Comparison of ENCODE assay signal across 11 cellular contexts in genomic region chr6:108174371-108175175, GRCh38. TPM values are rescaled to one million over a fixed set of nuclear protein-coding genes. Genes with fewer than 3 reads are reported as not detected.
DNase-seq lines count a peak whose midpoint lies in the region; ATAC-seq, FAIRE-seq and TF ChIP-seq lines count a peak whose summit lies in the region.
"Had no signal": no experiment of that assay in that cellular context is flagged by ENCODE, and none has a peak within 500 bp of the region (broad histone marks: within the 10 kb centered on the region; RNA-seq: fewer than 3 reads in every experiment).

No MANE protein-coding gene starts in this region.

- no peak overlapping the region for H3K4me2 ChIP-seq in GM12878 (ENCODE audit: control insufficient read depth, insufficient read depth)

- peak; percentile 76 for DNase-seq in AG20443 (ENCODE audit: low spot score)
- DNase-seq in HL-60 (ENCODE audit: low read depth in 1 of 2, low spot score in 1 of 2), result peak; percentile 6 to 48
- DNase-seq in GM12878 (ENCODE audit: low read depth, low spot score), result no peak
- DNase-seq in right lobe of liver, result peak in 1 of 3 donors; percentile 36
- no peak for DNase-seq in SKM-1 (lab: John Stamatoyannopoulos, UW; ENCODE audit: unreplicated experiment)
- no peak for DNase-seq in NCI-H526 treated with DMSO at 0.1 percent for 48 hours (lab: John Stamatoyannopoulos, UW)
- DNase-seq: NCI-H1048 had no signal

- TF ChIP-seq RAD21 in GM12878 (IDR thresholded peaks at IDR 0.05; ENCODE audit: insufficient read depth, low read depth, low read length), result no peak

- no peak for ATAC-seq in GM12878
- ATAC-seq in right lobe of liver, result peak in 3 of 4 donors; percentile 26 to 70 (median 44)
- no peak for ATAC-seq in HG03354 (IDR thresholded peaks at IDR 0.05; ENCODE audit: poor library complexity, severe bottlenecking, unreplicated experiment)
- no peak for ATAC-seq in HG02642 (IDR thresholded peaks at IDR 0.05; ENCODE audit: poor library complexity, unreplicated experiment)
- ATAC-seq: gastroesophageal sphincter had no signal

- H3K9ac ChIP-seq in GM12878 (ENCODE audit: control insufficient read depth, insufficient read depth, low read length), result no peak overlapping the region

- H3K36me3 ChIP-seq in GM12878 (ENCODE audit: control insufficient read depth in 2 of 2, insufficient read depth in 2 of 2, low read length in 1 of 2) (no peaks in the 10 kb centered on the region), right lobe of liver (no peaks in the 10 kb centered on the region)
- H3K36me3 ChIP-seq: gastroesophageal sphincter, pancreas had no signal

- FAIRE-seq in GM12878 (lab: Jason Lieb, UNC), result no peak
- FAIRE-seq: pancreas had no signal

- H3K4me1 ChIP-seq in GM12878 (ENCODE audit: control insufficient read depth, insufficient read depth, low read length) (no peaks in the 10 kb centered on the region), right lobe of liver (peaks cover 0 to 14% (median 0%) of the 10 kb centered on the region in 4 donors)

- RAD21 ChIA-PET in GM12878 (lab: Charles Lee; ENCODE audit: unreplicated experiment), result no interaction called here

- TF ChIP-seq CTCF in HL-60 (IDR thresholded peaks at IDR 0.05; ENCODE audit: insufficient read depth, low read length) (no peak), GM12878 (IDR thresholded peaks at IDR 0.05 in 2 of 3, conservative IDR thresholded peaks at IDR 0.05 in 1 of 3; ENCODE audit: control insufficient read depth in 2 of 3, extremely low read depth in 1 of 3, insufficient read depth in 1 of 3, low read depth in 3 of 3, low read length in 3 of 3) (no peak), right lobe of liver (IDR thresholded peaks at IDR 0.05) (no peak)

- H3K27ac ChIP-seq in HL-60 (replicated peaks), result no peak overlapping the region
- no peak overlapping the region for H3K27ac ChIP-seq in GM12878 (ENCODE audit: control insufficient read depth, insufficient read depth)
- H3K27ac ChIP-seq in right lobe of liver, result no peak overlapping the region
- H3K27ac ChIP-seq: gastroesophageal sphincter, pancreas had no signal

- H3K4me3 ChIP-seq in HL-60 (replicated peaks; ENCODE audit: insufficient read depth, low read length) (no peak overlapping the region), GM12878 (no peak overlapping the region), right lobe of liver (no peak overlapping the region)

- WGBS in GM12878 (ENCODE audit: insufficient coverage, insufficient replicate concordance, low lambda C conversion rate, missing lambda C conversion rate), result 45% methylated on average over 43 of the region's 43 CpGs
- WGBS in right lobe of liver (ENCODE audit: insufficient coverage, low coverage, low lambda C conversion rate, missing lambda C conversion rate), result 20% methylated on average over 28 of the region's 43 CpGs

- no peaks in the 10 kb centered on the region for H4K20me1 ChIP-seq in GM12878 (ENCODE audit: control insufficient read depth, insufficient read depth)

- in situ Hi-C loops in GM12878 (cut with MboI), result no loop called here

- H3K9me3 ChIP-seq in GM12878 (replicated peaks; ENCODE audit: control insufficient read depth, insufficient read depth, low read length) (no peaks in the 10 kb centered on the region; the same call in 2 of the 3 replicates), right lobe of liver (no peaks in the 10 kb centered on the region)
- H3K9me3 ChIP-seq: pancreas had no signal

- H3K79me2 ChIP-seq in GM12878 (ENCODE audit: control insufficient read depth, insufficient read depth, low read length), result no peaks in the 10 kb centered on the region

- POLR2A ChIA-PET in GM12878 (lab: Charles Lee), result no interaction called here

- no peak for TF ChIP-seq EP300 in GM12878 (IDR thresholded peaks at IDR 0.05; ENCODE audit: borderline replicate concordance in 1 of 2, control insufficient read depth in 1 of 2, low read depth in 2 of 2, low read length in 2 of 2)

- SMC1A ChIA-PET in GM12878 (lab: Charles Lee; ENCODE audit: uncharacterized antibody, unreplicated experiment), result no interaction called here

- intact Hi-C loops in GM12878 (cut with micrococcal nuclease; ENCODE audit: unreplicated experiment), result no loop called here
- intact Hi-C loops in right lobe of liver (cut with DNase I), result no loop called here

- no peak overlapping the region for H2AFZ ChIP-seq in GM12878 (ENCODE audit: control insufficient read depth, low read depth, low read length)

- BruUV-seq in GM12878 (replicated peaks; lab: Mats Ljungman, UMichigan), result no TSS peak

- H3K27me3 ChIP-seq in HL-60 (ENCODE audit: insufficient read depth, poor library complexity, severe bottlenecking) (peaks cover 67% of the 10 kb centered on the region), GM12878 (replicated peaks in 1 of 2; ENCODE audit: control insufficient read depth in 2 of 2, insufficient read depth in 2 of 2, low read length in 1 of 2) (peaks cover 24 to 35% of the 10 kb centered on the region in 2 experiments), right lobe of liver (peaks cover 5 to 19% of the 10 kb centered on the region in 2 donors)

- TF ChIP-seq POLR2A in GM12878 (IDR thresholded peaks at IDR 0.05; ENCODE audit: low read depth, low read length) (no peak), right lobe of liver (IDR thresholded peaks at IDR 0.05) (no peak)

- CTCF ChIA-PET in GM12878 (lab: Yijun Ruan, JAX), result interaction anchor here (0.5 to 0.6 kb wide), 2 partner anchors 337 to 350 kb away, joined by 3 to 4 read pairs; no protein-coding TSS in a partner anchor

TF ChIP-seq in GM12878, 131 proteins besides CTCF, POLR2A, EP300 and RAD21 (continues in another document):
- TF ChIP-seq SUZ12 (IDR thresholded peaks at IDR 0.05; ENCODE audit: unreplicated experiment) (peak; percentile 74), ZBTB33 (IDR thresholded peaks at IDR 0.05) (no peak), SRF (IDR thresholded peaks at IDR 0.05; ENCODE audit: low read depth in 2 of 2, low read length in 2 of 2) (no peak), MTA2 (IDR thresholded peaks at IDR 0.05; ENCODE audit: low read depth) (no peak), REST (IDR thresholded peaks at IDR 0.05; ENCODE audit: low read depth, low read length) (peak; percentile 92), ESRRA (IDR thresholded peaks at IDR 0.05; ENCODE audit: low read length) (no peak), FOXK2 (IDR thresholded peaks at IDR 0.05) (no peak), CREB1 (IDR thresholded peaks at IDR 0.05; ENCODE audit: low read depth) (no peak), EED (IDR thresholded peaks at IDR 0.05; ENCODE audit: low read depth) (no peak), TARDBP (IDR thresholded peaks at IDR 0.05; ENCODE audit: borderline replicate concordance) (no peak)

RNA-seq across cellular contexts. Expression of gene NR2E1, which starts 8.8 kb away (rescaled TPM):
- total RNA-seq in GM12878 (2013; cell fraction: nucleolus; rRNA removed), result not detected in 2 replicates
- not detected in 2 replicates for total RNA-seq in GM12878 (2014; rRNA removed)
- not detected in 2 replicates for total RNA-seq in GM12878 (2014; rRNA removed; fragmentation: Illumina TruSeq; extraction: Trizol)
- not detected in 2 replicates for total RNA-seq in GM12878 (2021)
- not detected for polyA plus RNA-seq in GM12878 (2011; ENCODE audit: low read depth)
- polyA plus RNA-seq in GM12878 (2011; rRNA removed), result not detected in 2 replicates
- not detected in 2 replicates for polyA plus RNA-seq in GM12878 (2011; cell fraction: cytosol; rRNA removed)
- polyA plus RNA-seq in GM12878 (2011; cell fraction: nucleus; rRNA removed), result not detected in 2 replicates
- polyA plus RNA-seq in GM12878 (2012), result not detected in 2 replicates
- not detected in 2 replicates for polyA plus RNA-seq in GM12878 (2014; fragmentation: Illumina TruSeq; extraction: Trizol)
- polyA plus RNA-seq in GM12878 (2014; fragmentation: Nextera tagmentation; extraction: Ambion mirVana), result not detected
- not detected in 2 replicates for polyA plus RNA-seq in GM12878 (2014; rRNA removed)
- polyA plus RNA-seq in GM12878 (2016; fragmentation: Nextera tagmentation; extraction: Ambion mirVana), result not detected
- not detected in 2 replicates for polyA minus RNA-seq in GM12878 (2011; rRNA and poly(A)+ RNA removed)
- polyA minus RNA-seq in GM12878 (2011; cell fraction: cytosol; rRNA and poly(A)+ RNA removed), result not detected in 2 replicates
- not detected in 2 replicates for polyA minus RNA-seq in GM12878 (2011; cell fraction: nucleus; rRNA and poly(A)+ RNA removed)
- total RNA-seq in right lobe of liver, result not detected
- total RNA-seq: gastroesophageal sphincter had no signal

Comparison
In these comparisons a context has a peak if more than half of its experiments do, and no peak if none do; other contexts are left out.
1. DNase-seq: peak in AG20443 (single experiment) and HL-60 (2 of 2); none in GM12878 (single experiment), SKM-1 (single experiment) and NCI-H526 treated with DMSO at 0.1 percent for 48 hours (single experiment).
2. ATAC-seq: peak in right lobe of liver (3 of 4); none in GM12878 (single experiment), HG03354 (single experiment) and HG02642 (single experiment).